ENCODE assay signal across 1 cellular context in the genomic region with DNA sequence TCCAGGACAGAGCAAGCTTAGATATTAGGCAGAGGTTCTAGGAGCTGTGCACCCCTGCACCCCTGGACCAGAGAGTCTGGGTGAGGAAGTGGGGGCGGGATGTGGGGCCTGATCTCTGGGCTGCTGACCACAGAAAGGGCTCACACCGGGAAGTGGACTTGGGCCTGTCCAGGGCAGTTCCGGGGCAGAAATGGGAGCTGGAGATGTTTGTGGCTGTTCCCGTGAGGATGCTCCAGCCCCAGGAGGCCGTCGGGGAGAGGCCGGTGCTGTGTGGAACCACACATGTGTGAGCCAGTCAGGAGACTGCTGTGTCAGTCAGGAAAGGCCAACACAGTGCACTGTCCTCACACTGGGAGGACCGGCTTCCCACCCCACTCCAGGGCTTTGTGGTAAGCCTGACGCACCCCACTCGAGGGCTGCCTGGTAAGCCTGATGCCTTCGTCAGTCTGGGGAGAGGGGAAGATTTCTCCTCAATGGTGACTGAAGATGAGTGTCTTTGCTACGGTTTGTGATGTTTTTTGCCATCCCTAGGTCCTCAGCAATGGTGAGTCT.
TF ChIP-seq lines count a peak whose summit lies in the region.

No MANE protein-coding gene starts in this region.

TF ChIP-seq in H1, 55 proteins besides CTCF, POLR2A, EP300 and RAD21 (continued from another document):
- TF ChIP-seq SIN3A (conservative IDR thresholded peaks at IDR 0.05 in 1 of 2, IDR thresholded peaks at IDR 0.05 in 1 of 2; ENCODE audit: low read depth in 1 of 2, low read length in 2 of 2) = no peak
- TF ChIP-seq GTF2F1 (IDR thresholded peaks at IDR 0.05; ENCODE audit: borderline replicate concordance, low read depth, low read length) = no peak
- no peak for TF ChIP-seq ASH2L (IDR thresholded peaks at IDR 0.05; ENCODE audit: low read length)
- no peak for TF ChIP-seq SIX5 (IDR thresholded peaks at IDR 0.05; ENCODE audit: low read depth, low read length)
- TF ChIP-seq JUN (IDR thresholded peaks at IDR 0.05; ENCODE audit: low read depth, low read length) = no peak
- TF ChIP-seq, protein P1, sequence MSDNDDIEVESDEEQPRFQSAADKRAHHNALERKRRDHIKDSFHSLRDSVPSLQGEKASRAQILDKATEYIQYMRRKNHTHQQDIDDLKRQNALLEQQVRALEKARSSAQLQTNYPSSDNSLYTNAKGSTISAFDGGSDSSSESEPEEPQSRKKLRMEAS (IDR thresholded peaks at IDR 0.05) = no peak
- TF ChIP-seq JUND (IDR thresholded peaks at IDR 0.05; ENCODE audit: low read length) = no peak
